ENCODE assay signal across 15 cellular contexts in the genomic region with DNA sequence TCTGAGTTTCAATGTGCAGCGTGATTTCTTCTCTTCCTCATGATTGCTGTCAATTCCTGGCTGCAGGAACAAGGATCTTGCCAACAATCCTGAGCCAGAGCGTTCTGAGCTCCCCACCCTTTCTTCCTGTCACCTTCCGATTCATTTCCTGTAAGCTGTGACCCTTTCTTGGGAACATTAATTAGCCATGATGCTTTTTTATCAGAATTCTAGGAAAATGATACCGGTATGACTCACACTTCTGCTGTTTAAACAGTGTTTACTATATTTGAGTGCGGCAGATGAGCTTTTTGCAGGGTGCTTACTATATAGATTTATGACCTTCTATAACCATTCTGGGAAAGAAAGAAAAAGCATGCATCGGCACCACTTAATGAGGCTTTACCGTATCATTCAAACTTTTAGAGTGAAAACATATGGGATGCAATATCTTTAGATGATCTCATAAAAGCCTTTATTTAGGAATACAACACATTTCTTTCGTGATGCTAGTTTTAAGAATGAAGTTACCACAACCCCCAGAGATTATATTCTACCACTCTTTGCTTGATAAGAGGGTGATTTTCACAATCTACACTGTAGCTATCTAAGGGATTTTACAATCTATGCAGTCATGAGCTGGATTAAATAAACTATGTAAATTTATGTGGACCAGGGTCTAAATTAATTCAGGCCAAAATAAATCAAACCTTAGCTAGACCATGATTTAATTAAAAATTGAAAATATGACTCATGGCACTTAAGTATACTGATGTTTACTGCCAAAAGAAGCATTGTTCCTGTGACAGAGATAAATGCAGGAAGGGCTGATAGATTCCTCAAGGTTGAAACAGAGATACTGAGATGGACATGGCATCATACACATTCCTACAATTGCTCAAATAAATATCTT. TPM values are rescaled to one million over a fixed set of nuclear protein-coding genes. Genes with fewer than 3 reads are reported as not detected.
DNase-seq lines count a peak whose midpoint lies in the region; ATAC-seq lines count a peak whose summit lies in the region.
"Had no signal": no experiment of that assay in that cellular context is flagged by ENCODE, and none has a peak within 500 bp of the region (broad histone marks: within the 10 kb centered on the region; RNA-seq: fewer than 3 reads in every experiment).

No MANE protein-coding gene starts in this region.

- H3K36me3 ChIP-seq in skeletal muscle satellite cell (ENCODE audit: insufficient read depth, low read length), result no peaks in the 10 kb centered on the region
- H3K36me3 ChIP-seq: colonic mucosa, SJCRH30 had no signal

- no peak overlapping the region for H3K4me3 ChIP-seq in skeletal muscle satellite cell (ENCODE audit: low read length)
- H3K4me3 ChIP-seq: colonic mucosa, mucosa of descending colon, SJCRH30, skin epidermis had no signal

- H3K9ac ChIP-seq in skeletal muscle satellite cell (ENCODE audit: low read depth, low read length), result peak overlapping the region; percentile 15

- ATAC-seq in GM19324 (IDR thresholded peaks at IDR 0.05; ENCODE audit: low FRiP score, unreplicated experiment), result no peak

- H3K4me1 ChIP-seq in skeletal muscle satellite cell (ENCODE audit: control insufficient read depth, insufficient read depth, low read length), result peaks cover 40% of the 10 kb centered on the region
- H3K4me1 ChIP-seq: colonic mucosa had no signal

- DNase-seq in H4 (ENCODE audit: low spot score), result peak; percentile 83
- DNase-seq in NCI-H460 (ENCODE audit: extremely low read depth, low read depth), result peak; percentile 18
- DNase-seq in fibroblast of gingiva (ENCODE audit: low read depth), result peak; percentile 42
- no peak for DNase-seq in ureter (ENCODE audit: low spot score)
- no peak for DNase-seq in middle frontal gyrus (ENCODE audit: extremely low spot score, low spot score)
- DNase-seq: activated CD4-positive, alpha-beta T cell treated with anti-CD3 and anti-CD28 coated beads for 48 hours; colonic mucosa; DMS153; hippocampal formation; mucosa of descending colon; NCI-H187 had no signal

- no peaks in the 10 kb centered on the region for H3K27me3 ChIP-seq in skeletal muscle satellite cell (ENCODE audit: control insufficient read depth, insufficient read depth, low read length)
- H3K27me3 ChIP-seq: colonic mucosa, SJCRH30 had no signal

- no peaks in the 10 kb centered on the region for H3K9me3 ChIP-seq in skeletal muscle satellite cell (replicated peaks; ENCODE audit: low read length)
- H3K9me3 ChIP-seq: colonic mucosa, mucosa of descending colon, SJCRH30 had no signal

- peak overlapping the region; percentile 33 for H3K4me2 ChIP-seq in skeletal muscle satellite cell (ENCODE audit: low read length)

RNA-seq across cellular contexts. Expression of a gene that starts 38.0 kb away (rescaled TPM):
- total RNA-seq in H4 (2014; rRNA removed; shearing (Covaris generic)), result 61.1 and 92.0 TPM in 2 replicates
- 79.4 and 82.8 TPM in 2 replicates for total RNA-seq in NCI-H460 (2014; rRNA removed; shearing (Covaris generic))
- 63.7 and 89.9 TPM in 2 replicates for polyA plus RNA-seq in NCI-H460 (2014; cell fraction: nucleus; rRNA removed)
- 88.9 and 89.2 TPM in 2 replicates for total RNA-seq in skeletal muscle satellite cell (2012; rRNA removed)
- total RNA-seq in ureter, result 57.1 TPM

Comparison
In these comparisons a context has a peak if more than half of its experiments do, and no peak if none do; other contexts are left out.
1. DNase-seq: peak in H4 (single experiment), NCI-H460 (single experiment) and fibroblast of gingiva (single experiment); none in ureter (single experiment) and middle frontal gyrus (single experiment).